22 cellular contexts compared by ENCODE assay signal in the genomic region with DNA sequence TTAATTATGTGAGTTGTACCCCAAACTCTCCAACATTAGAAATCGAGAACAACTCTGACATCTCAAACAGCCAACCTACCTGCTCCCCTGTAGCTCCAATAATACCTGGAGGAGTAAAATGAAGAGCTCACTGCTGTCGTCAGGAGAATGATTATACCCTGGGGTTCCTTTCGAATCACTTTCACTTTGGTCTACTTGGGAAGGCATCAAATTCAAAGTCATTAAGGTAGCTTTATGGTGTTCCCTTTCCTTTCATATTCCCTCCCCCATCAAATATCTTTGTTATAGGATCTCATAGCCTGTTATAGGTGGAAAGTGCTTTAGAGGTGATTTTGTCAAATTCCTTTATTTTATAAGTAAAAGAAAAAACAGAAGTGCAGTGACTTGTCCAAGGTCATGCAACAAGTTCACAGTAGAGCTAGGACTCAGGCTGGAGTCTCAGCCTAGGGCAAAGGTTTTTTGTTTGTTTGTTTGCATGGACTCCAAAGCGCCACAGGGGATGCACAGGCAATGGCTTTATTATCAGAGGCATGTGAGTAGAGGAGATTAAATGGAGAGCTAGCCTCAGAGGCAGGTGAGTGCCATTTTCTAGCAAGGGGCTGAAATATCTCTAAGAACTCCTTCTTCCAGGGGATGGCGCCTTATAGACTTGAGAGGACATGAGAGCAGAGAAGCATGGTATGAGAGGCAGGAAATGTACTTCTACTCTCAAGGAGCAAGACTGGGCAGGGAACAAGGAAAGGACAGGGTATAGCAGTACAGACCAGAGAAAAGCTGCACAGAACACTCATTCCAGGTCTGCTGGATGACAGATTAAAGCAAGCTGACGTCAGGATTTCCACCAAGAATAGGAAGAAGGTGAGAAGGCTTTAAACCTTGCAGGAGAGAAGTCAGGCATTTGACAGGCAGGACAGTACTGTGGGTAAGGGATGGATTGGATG.
DNase-seq lines count a peak whose midpoint lies in the region; ATAC-seq, FAIRE-seq and TF ChIP-seq lines count a peak whose summit lies in the region.
"Had no signal": no experiment of that assay in that cellular context is flagged by ENCODE, and none has a peak within 500 bp of the region (broad histone marks: within the 10 kb centered on the region; RNA-seq: fewer than 3 reads in every experiment).

No MANE protein-coding gene starts in this region.

- intact Hi-C loops in pancreas (cut with DNase I), result loop anchor here in 1 of 3 donors (10.0 kb wide), 1 partner anchor 343 kb away; no protein-coding TSS in a partner anchor

- peak; percentile 36 for FAIRE-seq in colon (lab: Jason Lieb, UNC)
- no peak for FAIRE-seq in pancreas (lab: Jason Lieb, UNC)
- FAIRE-seq: RCC 7860 had no signal

- H2AFZ ChIP-seq in DND-41 (ENCODE audit: low read depth, low read length), result no peak overlapping the region
- H2AFZ ChIP-seq: GM23338 had no signal

- no peaks in the 10 kb centered on the region for H3K79me2 ChIP-seq in DND-41 (ENCODE audit: insufficient read depth, low read length)

- no peaks in the 10 kb centered on the region for H4K20me1 ChIP-seq in DND-41 (ENCODE audit: insufficient read depth, low read length)

- H3K4me1 ChIP-seq in DND-41 (ENCODE audit: insufficient read depth, low read length) (peaks cover 88% of the 10 kb centered on the region), pancreas (peaks cover 0 to 27% (median 14%) of the 10 kb centered on the region in 3 donors)
- H3K4me1 ChIP-seq: adrenal gland had no signal

- H3K4me3 ChIP-seq in DND-41 (ENCODE audit: low read depth in 1 of 2, low read length in 2 of 2) (no peak overlapping the region), pancreas (no peak overlapping the region), MG63 (no peak overlapping the region)
- H3K4me3 ChIP-seq: adrenal gland, GM23338 had no signal

- DNase-seq in DND-41 (no peak), NCI-H2107 treated with DMSO at 0.1 percent for 48 hours (lab: John Stamatoyannopoulos, UW; ENCODE audit: unreplicated experiment) (peak; percentile 78), pancreas (no peak), MG63 (no peak)
- DNase-seq in stimulated activated naive CD4-positive, alpha-beta T cell treated with Interleukin-2 at 50 U/mL for 16 hours (lab: John Stamatoyannopoulos, UW), result no peak
- DNase-seq in effector CD4-positive, alpha-beta T cell, result no peak
- DNase-seq: activated CD4-positive, alpha-beta T cell treated with anti-CD3 and anti-CD28 coated beads, Interleukin-2, amount 10 ng/mL, durations not matched to agents 7 days and 5 days; activated naive CD4-positive, alpha-beta T cell; activated T-cell treated with anti-CD3 and anti-CD28 coated beads, Interleukin-2, amount 50 U/mL, for 48 hours; adrenal gland; brain microvascular endothelial cell; left ventricle myocardium superior; NCI-H446 treated with DMSO at 0.1 percent for 48 hours; SIG-M5; stimulated activated CD4-positive, alpha-beta T cell treated with anti-CD3 and anti-CD28 coated beads, Interleukin-4, amount 100 ng/mL, for 24 hours; T-helper 9 cell had no signal

- 76 to 84% methylated on average over 6 of the region's 6 CpGs for WGBS in pancreas, 2 donors

- TF ChIP-seq CTCF in DND-41 (IDR thresholded peaks at IDR 0.05; ENCODE audit: borderline replicate concordance, extremely low read depth, low read length, poor library complexity, severe bottlenecking) (peak; percentile 7), pancreas (IDR thresholded peaks at IDR 0.05) (no peak)

- H3K27me3 ChIP-seq in DND-41 (ENCODE audit: insufficient read depth, low read length, poor library complexity) (no peaks in the 10 kb centered on the region), pancreas (no peaks in the 10 kb centered on the region), MG63 (no peaks in the 10 kb centered on the region)
- H3K27me3 ChIP-seq: brain microvascular endothelial cell had no signal

- H3K4me2 ChIP-seq in DND-41 (ENCODE audit: insufficient read depth, low read length), result no peak overlapping the region
- H3K4me2 ChIP-seq: GM23338 had no signal

- H3K36me3 ChIP-seq in DND-41 (ENCODE audit: insufficient read depth, low read length), result no peaks in the 10 kb centered on the region
- H3K36me3 ChIP-seq in pancreas, result no peaks in the 10 kb centered on the region
- H3K36me3 ChIP-seq in MG63, result no peaks in the 10 kb centered on the region
- H3K36me3 ChIP-seq: adrenal gland, brain microvascular endothelial cell had no signal

- no peak overlapping the region for H3K9ac ChIP-seq in DND-41 (ENCODE audit: low read depth, low read length)

- H3K9me3 ChIP-seq in DND-41 (ENCODE audit: insufficient read depth, low read length, severe bottlenecking) (no peaks in the 10 kb centered on the region), pancreas (no peaks in the 10 kb centered on the region), MG63 (no peaks in the 10 kb centered on the region)
- H3K9me3 ChIP-seq: adrenal gland had no signal

- peak overlapping the region; percentile 77 for H3K27ac ChIP-seq in DND-41 (ENCODE audit: low read length)
- H3K27ac ChIP-seq in pancreas, result peak overlapping the region; percentile 28 to 78 (median 65)
- H3K27ac ChIP-seq: adrenal gland, brain microvascular endothelial cell, C4-2B had no signal

- no peak for ATAC-seq in DND-41 (ENCODE audit: insufficient read depth, low read depth)
- no peak for ATAC-seq in pancreas
- ATAC-seq: GM23338; left ventricle myocardium superior; sciatic nerve; stimulated activated effector memory CD8-positive, alpha-beta T cell treated with anti-CD3 and anti-CD28 coated beads, Interleukin-12 subunit alpha, Interleukin-12 subunit beta, amount 100 ng/mL, for 72 hours had no signal
